1 cellular context compared by ENCODE assay signal in genomic region chr1:58845947-58846346, GRCh38.
TF ChIP-seq lines count a peak whose summit lies in the region.

No MANE protein-coding gene starts in this region.

TF ChIP-seq in H1, 55 proteins besides CTCF, POLR2A, EP300 and RAD21 (continued from another document):
- no peak for TF ChIP-seq JUN (IDR thresholded peaks at IDR 0.05; ENCODE audit: low read depth, low read length)
